ENCODE assay signal across 18 cellular contexts in the genomic region with DNA sequence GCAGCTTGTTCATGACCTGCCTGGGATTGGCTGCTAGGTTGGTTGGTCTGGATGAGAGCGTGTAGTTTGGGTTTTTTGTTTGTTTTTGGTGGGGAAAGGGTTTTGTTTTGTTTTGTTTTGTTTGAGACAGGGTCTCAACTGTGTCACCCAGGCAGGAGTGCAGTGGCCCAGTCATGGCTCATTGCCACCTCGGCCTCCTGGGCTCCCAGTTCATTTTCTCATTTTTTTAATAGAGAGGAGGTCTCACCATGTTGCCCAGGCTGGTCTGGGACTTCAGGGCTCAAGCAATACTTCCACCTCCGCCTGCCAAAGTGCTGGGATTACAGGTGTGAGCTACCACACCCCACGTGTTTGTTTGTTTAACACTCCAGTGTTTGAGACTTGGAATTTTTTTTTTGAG. TPM values are rescaled to one million over a fixed set of nuclear protein-coding genes. Genes with fewer than 3 reads are reported as not detected.
DNase-seq lines count a peak whose midpoint lies in the region; ATAC-seq, FAIRE-seq and TF ChIP-seq lines count a peak whose summit lies in the region.
"Had no signal": no experiment of that assay in that cellular context is flagged by ENCODE, and none has a peak within 500 bp of the region (broad histone marks: within the 10 kb centered on the region; RNA-seq: fewer than 3 reads in every experiment).

No MANE protein-coding gene starts in this region.

- H3K9me3 ChIP-seq in GM12878 (replicated peaks; ENCODE audit: control insufficient read depth, insufficient read depth, low read length): no peaks in the 10 kb centered on the region
- H3K9me3 ChIP-seq in neural progenitor cell (ENCODE audit: low read depth): no peaks in the 10 kb centered on the region
- H3K9me3 ChIP-seq: SJSA1, thyroid gland had no signal

- H3K9ac ChIP-seq in GM12878 (ENCODE audit: control insufficient read depth, insufficient read depth, low read length): no peak overlapping the region
- H3K9ac ChIP-seq in neural progenitor cell: no peak overlapping the region

- H3K36me3 Mint-ChIP-seq in T-helper 2 cell treated with Interferon-gamma antibody and Interleukin-4, amounts not matched to agents 5 μg/mL and 100 μg/mL, for 36 hours (ENCODE audit: low read depth): peaks cover 20% of the 10 kb centered on the region
- H3K36me3 Mint-ChIP-seq in GM23338 (ENCODE audit: low read depth): peaks cover 14% of the 10 kb centered on the region
- peaks cover 10% of the 10 kb centered on the region for H3K36me3 Mint-ChIP-seq in neural progenitor cell
- H3K36me3 Mint-ChIP-seq: IgD-negative memory B cell had no signal

- H3K36me3 ChIP-seq in GM23338 (ENCODE audit: insufficient read depth) (no peaks in the 10 kb centered on the region), GM12878 (ENCODE audit: control insufficient read depth in 2 of 2, insufficient read depth in 2 of 2, low read length in 1 of 2) (no peaks in the 10 kb centered on the region), neural progenitor cell (peaks cover 3% of the 10 kb centered on the region)

- in situ Hi-C loops in GM12878 (cut with MboI): loop anchor here (10.0 kb wide), 1 partner anchor 547 kb away; no protein-coding TSS in a partner anchor

- H3K79me2 ChIP-seq in GM23338 (replicated peaks; ENCODE audit: insufficient read depth): peaks cover 82% of the 10 kb centered on the region
- H3K79me2 ChIP-seq in GM12878 (ENCODE audit: control insufficient read depth, insufficient read depth, low read length): peaks cover 55% of the 10 kb centered on the region
- H3K79me2 ChIP-seq in neural progenitor cell (ENCODE audit: low read depth): peaks cover 88% of the 10 kb centered on the region

- H3K9me3 Mint-ChIP-seq in T-helper 2 cell treated with Interferon-gamma antibody and Interleukin-4, amounts not matched to agents 5 μg/mL and 100 μg/mL, for 36 hours: no peaks in the 10 kb centered on the region
- H3K9me3 Mint-ChIP-seq in GM23338 (no peaks in the 10 kb centered on the region), neural progenitor cell (no peaks in the 10 kb centered on the region)
- H3K9me3 Mint-ChIP-seq: activated naive CD4-positive, alpha-beta T cell treated with anti-CD3 and anti-CD28 coated beads, Interleukin-2, amount 50 U/mL, for 72 hours; IgD-negative memory B cell had no signal

- H3K27ac ChIP-seq in GM23338 (ENCODE audit: low read depth) (0 out of 2 replicates have a peak overlapping the region, but pooled peaks have one; percentile 36), GM12878 (ENCODE audit: control insufficient read depth, insufficient read depth) (no peak overlapping the region), neural progenitor cell (no peak overlapping the region), coronary artery (no peak overlapping the region)
- H3K27ac ChIP-seq: foreskin keratinocyte, SJSA1 had no signal

- intact Hi-C loops in GM12878 (cut with micrococcal nuclease; ENCODE audit: unreplicated experiment): loop anchor here (10.0 kb wide), 1 partner anchor 547 kb away; no protein-coding TSS in a partner anchor

- H4K20me1 ChIP-seq in GM23338 (replicated peaks; ENCODE audit: insufficient read depth) (peaks cover 26% of the 10 kb centered on the region), GM12878 (ENCODE audit: control insufficient read depth, insufficient read depth) (no peaks in the 10 kb centered on the region; the same call in 1 of the 2 replicates), neural progenitor cell (ENCODE audit: low read depth) (peaks cover 79% of the 10 kb centered on the region)

- POLR2A ChIA-PET in GM12878 (lab: Charles Lee): interaction anchor here (0.6 kb wide), 2 partner anchors 56 to 1899 kb away, joined by 3 to 5 read pairs; no protein-coding TSS in a partner anchor

- TF ChIP-seq CTCF in GM23338 (conservative IDR thresholded peaks at IDR 0.05; ENCODE audit: low read depth in 2 of 2) (no peak), GM12878 (IDR thresholded peaks at IDR 0.05 in 2 of 3, conservative IDR thresholded peaks at IDR 0.05 in 1 of 3; ENCODE audit: control insufficient read depth in 2 of 3, extremely low read depth in 1 of 3, insufficient read depth in 1 of 3, low read depth in 3 of 3, low read length in 3 of 3) (no peak), neural progenitor cell (IDR thresholded peaks at IDR 0.05) (no peak), coronary artery (IDR thresholded peaks at IDR 0.05) (no peak)

- no peaks in the 10 kb centered on the region for H3K27me3 Mint-ChIP-seq in T-helper 2 cell treated with Interferon-gamma antibody and Interleukin-4, amounts not matched to agents 5 μg/mL and 100 μg/mL, for 36 hours (ENCODE audit: low read depth)
- H3K27me3 Mint-ChIP-seq in GM23338 (ENCODE audit: insufficient read depth, low read depth, poor library complexity) (peaks cover 3% of the 10 kb centered on the region), neural progenitor cell (ENCODE audit: insufficient read depth, low read depth) (peaks cover 3% of the 10 kb centered on the region)
- H3K27me3 Mint-ChIP-seq: IgD-negative memory B cell had no signal

- H3K27me3 ChIP-seq in GM23338 (ENCODE audit: insufficient read depth) (0 out of 2 replicates have a peak, but pooled peaks cover 5% of the 10 kb centered on the region), GM12878 (replicated peaks in 1 of 2; ENCODE audit: control insufficient read depth in 2 of 2, insufficient read depth in 2 of 2, low read length in 1 of 2) (no peaks in the 10 kb centered on the region), neural progenitor cell (peaks cover 9% of the 10 kb centered on the region)
- H3K27me3 ChIP-seq: foreskin keratinocyte, SJSA1, thyroid gland had no signal

- WGBS in GM12878 (ENCODE audit: insufficient coverage, insufficient replicate concordance, low lambda C conversion rate, missing lambda C conversion rate): 91% methylated on average over 4 of the region's 4 CpGs

- TF ChIP-seq EP300 in GM12878 (IDR thresholded peaks at IDR 0.05; ENCODE audit: borderline replicate concordance in 1 of 2, control insufficient read depth in 1 of 2, low read depth in 2 of 2, low read length in 2 of 2): no peak

- no peaks in the 10 kb centered on the region for H3K9me2 ChIP-seq in GM23338 (ENCODE audit: insufficient read depth)

- BruUV-seq in GM12878 (replicated peaks; lab: Mats Ljungman, UMichigan): no TSS peak

- ATAC-seq in GM23338 (no peak), GM12878 (no peak), GM18498 (IDR thresholded peaks at IDR 0.05; ENCODE audit: unreplicated experiment) (no peak), HG03521 (IDR thresholded peaks at IDR 0.05; ENCODE audit: unreplicated experiment) (no peak)
- ATAC-seq: activated naive CD4-positive, alpha-beta T cell treated with anti-CD3 and anti-CD28 coated beads, Interleukin-2, amount 50 U/mL, for 72 hours; foreskin keratinocyte had no signal

- peak overlapping the region; percentile 16 for H3K27ac Mint-ChIP-seq in T-helper 2 cell treated with Interferon-gamma antibody and Interleukin-4, amounts not matched to agents 5 μg/mL and 100 μg/mL, for 36 hours
- H3K27ac Mint-ChIP-seq in GM23338: peak overlapping the region; percentile 23; the same call in 1 of the 2 replicates
- peak overlapping the region; percentile 10 for H3K27ac Mint-ChIP-seq in neural progenitor cell

- no peak for TF ChIP-seq POLR2A in GM12878 (IDR thresholded peaks at IDR 0.05; ENCODE audit: low read depth, low read length)

- no peak overlapping the region for H3K4me3 Mint-ChIP-seq in T-helper 2 cell treated with Interferon-gamma antibody and Interleukin-4, amounts not matched to agents 5 μg/mL and 100 μg/mL, for 36 hours
- H3K4me3 Mint-ChIP-seq in GM23338 (no peak overlapping the region), neural progenitor cell (peak overlapping the region; percentile 59)

- no peak for TF ChIP-seq RAD21 in GM12878 (IDR thresholded peaks at IDR 0.05; ENCODE audit: insufficient read depth, low read depth, low read length)

- RAD21 ChIA-PET in GM12878 (lab: Charles Lee; ENCODE audit: unreplicated experiment): interaction anchor here (0.8 to 4.9 kb wide), 2 partner anchors 24 to 131 kb away, joined by 3 to 33 read pairs; no protein-coding TSS in a partner anchor

- H3K4me1 ChIP-seq in GM23338 (ENCODE audit: insufficient read depth) (peaks cover 12% of the 10 kb centered on the region), GM12878 (ENCODE audit: control insufficient read depth, insufficient read depth, low read length) (peaks cover 4% of the 10 kb centered on the region), neural progenitor cell (peaks cover 16% of the 10 kb centered on the region)

- CTCF ChIA-PET in GM12878 (lab: Yijun Ruan, JAX): interaction anchor here (1.2 to 4.3 kb wide), 5 partner anchors 24 to 197 kb away, joined by 5 to 35 read pairs (median 7); no protein-coding TSS in a partner anchor

- H3K4me3 ChIP-seq in GM23338 (no peak overlapping the region), GM12878 (no peak overlapping the region), neural progenitor cell (no peak overlapping the region), coronary artery (no peak overlapping the region)
- H3K4me3 ChIP-seq: SJSA1, thyroid gland had no signal

- peaks cover 43% of the 10 kb centered on the region for H3K4me1 Mint-ChIP-seq in T-helper 2 cell treated with Interferon-gamma antibody and Interleukin-4, amounts not matched to agents 5 μg/mL and 100 μg/mL, for 36 hours (ENCODE audit: low read depth)
- H3K4me1 Mint-ChIP-seq in GM23338 (peaks cover 20% of the 10 kb centered on the region), neural progenitor cell (peaks cover 35% of the 10 kb centered on the region)

- H3F3A ChIP-seq in GM23338 (replicated peaks; ENCODE audit: low read depth) (no peaks in the 10 kb centered on the region), neural progenitor cell (ENCODE audit: low read depth) (peaks cover 4% of the 10 kb centered on the region)

- no peak for DNase-seq in T-helper 2 cell treated with Interferon-gamma antibody and Interleukin-4, amounts not matched to agents 5 μg/mL and 100 μg/mL, for 36 hours (ENCODE audit: low spot score)
- DNase-seq in T-helper 2 cell: no peak
- no peak for DNase-seq in GM23338 (ENCODE audit: low spot score)
- DNase-seq in GM12878 (ENCODE audit: low read depth, low spot score): no peak
- no peak for DNase-seq in neural progenitor cell (ENCODE audit: low spot score)
- no peak for DNase-seq in coronary artery (ENCODE audit: low spot score)
- DNase-seq: DMS79, foreskin keratinocyte, NCI-H187 treated with DMSO at 0.1 percent for 48 hours, NCI-H82, thyroid gland had no signal

- SMC1A ChIA-PET in GM12878 (lab: Charles Lee; ENCODE audit: uncharacterized antibody, unreplicated experiment): interaction anchor here (0.6 to 7.5 kb wide), 4 partner anchors 9 to 346 kb away, joined by 3 to 67 read pairs (median 7); no protein-coding TSS in a partner anchor

- no peak overlapping the region for H3K4me2 ChIP-seq in GM23338
- peak overlapping the region; percentile 57 for H3K4me2 ChIP-seq in GM12878 (ENCODE audit: control insufficient read depth, insufficient read depth)
- H3K4me2 ChIP-seq in neural progenitor cell: no peak overlapping the region

- H2AFZ ChIP-seq in GM23338 (no peak overlapping the region), GM12878 (ENCODE audit: control insufficient read depth, low read depth, low read length) (no peak overlapping the region), neural progenitor cell (replicated peaks) (no peak overlapping the region)

- no peak for FAIRE-seq in GM12878 (lab: Jason Lieb, UNC)
- FAIRE-seq: A204.1, islet of Langerhans had no signal

RNA-seq across cellular contexts. Expression of gene DYNC1H1, which starts 3.8 kb away (rescaled TPM):
- total RNA-seq in GM23338 (2014; rRNA removed; shearing (Covaris generic)): 604 and 635 TPM in 2 replicates
- polyA plus RNA-seq in GM23338 (2016; fragmentation: Nextera tagmentation; extraction: Ambion mirVana) (179 and 181 TPM in 2 replicates), GM12878 (2011; rRNA removed) (30.1 and 54.9 TPM in 2 replicates), GM12878 (2014; fragmentation: Illumina TruSeq; extraction: Trizol) (111 and 123 TPM in 2 replicates), GM12878 (2014; fragmentation: Nextera tagmentation; extraction: Ambion mirVana) (10 to 100 TPM; 38.4 to 54.0 TPM), GM12878 (2014; rRNA removed) (101 and 117 TPM in 2 replicates), GM12878 (2016; fragmentation: Nextera tagmentation; extraction: Ambion mirVana) (100 to 1,000 TPM; 121 to 122 TPM)
- total RNA-seq in GM12878 (2013; cell fraction: nucleolus; rRNA removed): 360 and 384 TPM in 2 replicates
- total RNA-seq in GM12878 (2014; rRNA removed) (187 and 198 TPM in 2 replicates), GM12878 (2014; rRNA removed; fragmentation: Illumina TruSeq; extraction: Trizol) (95.2 and 102 TPM in 2 replicates), GM12878 (2021) (288 and 291 TPM in 2 replicates), neural progenitor cell (ENCODE audit: low replicate concordance) (237 and 309 TPM in 2 replicates)
- 70.0 TPM for polyA plus RNA-seq in GM12878 (2011; ENCODE audit: low read depth)
- 103 and 133 TPM in 2 replicates for polyA plus RNA-seq in GM12878 (2011; cell fraction: cytosol; rRNA removed)
- 156 and 247 TPM in 2 replicates for polyA plus RNA-seq in GM12878 (2011; cell fraction: nucleus; rRNA removed)
- polyA plus RNA-seq in GM12878 (2012): 76.3 and 94.6 TPM in 2 replicates
- polyA minus RNA-seq in GM12878 (2011; rRNA and poly(A)+ RNA removed): 232 and 242 TPM in 2 replicates
- polyA minus RNA-seq in GM12878 (2011; cell fraction: cytosol; rRNA and poly(A)+ RNA removed): 131 and 184 TPM in 2 replicates
- 99.3 and 177 TPM in 2 replicates for polyA minus RNA-seq in GM12878 (2011; cell fraction: nucleus; rRNA and poly(A)+ RNA removed)
